Comparison of ENCODE assay signal across 18 cellular contexts in genomic region chr2:182924311-182924710, GRCh38. TPM values are rescaled to one million over a fixed set of nuclear protein-coding genes. Genes with fewer than 3 reads are reported as not detected.
DNase-seq lines count a peak whose midpoint lies in the region; ATAC-seq and TF ChIP-seq lines count a peak whose summit lies in the region.
"Had no signal": no experiment of that assay in that cellular context is flagged by ENCODE, and none has a peak within 500 bp of the region (broad histone marks: within the 10 kb centered on the region; RNA-seq: fewer than 3 reads in every experiment).

No MANE protein-coding gene starts in this region.

- H3K4me1 ChIP-seq in A673 (ENCODE audit: insufficient read depth, low read length, poor library complexity, severe bottlenecking) = peaks cover 65% of the 10 kb centered on the region
- peaks cover 14% of the 10 kb centered on the region for H3K4me1 ChIP-seq in OCI-LY7 (ENCODE audit: insufficient read depth, low read length, poor library complexity, severe bottlenecking)
- H3K4me1 ChIP-seq: heart left ventricle, upper lobe of right lung had no signal

- H3K36me3 ChIP-seq in A673 (ENCODE audit: insufficient read depth, low read length, poor library complexity, severe bottlenecking) (peaks cover 73% of the 10 kb centered on the region), OCI-LY7 (ENCODE audit: insufficient read depth, low read length) (no peaks in the 10 kb centered on the region)

- no peaks in the 10 kb centered on the region for H4K20me1 ChIP-seq in OCI-LY7 (ENCODE audit: insufficient read depth, low read length)

- no peaks in the 10 kb centered on the region for H3K9me3 Mint-ChIP-seq in naive thymus-derived CD8-positive, alpha-beta T cell
- H3K9me3 Mint-ChIP-seq: activated T-helper 17 cell treated with anti-CD3 and anti-CD28 coated beads, Interleukin-2, amount 50 U/mL, for 72 hours; naive thymus-derived CD4-positive, alpha-beta T cell; stimulated activated effector memory CD8-positive, alpha-beta T cell treated with anti-CD3 and anti-CD28 coated beads, Interleukin-12 subunit alpha, Interleukin-12 subunit beta, amount 100 ng/mL, for 72 hours had no signal

- H3K27ac ChIP-seq in A673 (ENCODE audit: low read depth, low read length, poor library complexity, severe bottlenecking) = peak overlapping the region; percentile 35
- H3K27ac ChIP-seq in OCI-LY7 (ENCODE audit: low read depth, low read length, poor library complexity, severe bottlenecking) = no peak overlapping the region
- H3K27ac ChIP-seq: heart left ventricle, upper lobe of right lung had no signal

- peak; percentile 46 for DNase-seq in A673 (ENCODE audit: low spot score)
- no peak for DNase-seq in OCI-LY7 (ENCODE audit: low spot score)
- DNase-seq in fibroblast of gingiva (ENCODE audit: low read depth) = peak; percentile 56
- DNase-seq in midbrain (lab: John Stamatoyannopoulos, UW) = peak; percentile 77
- DNase-seq in activated CD8-positive, alpha-beta memory T cell treated with anti-CD3 and anti-CD28 coated beads, Interleukin-2, amount 50 U/mL, for 4 hours = no peak
- DNase-seq in naive thymus-derived CD8-positive, alpha-beta T cell = no peak
- no peak for DNase-seq in CD1c-positive myeloid dendritic cell (ENCODE audit: extremely low spot score)
- DNase-seq: activated CD4-positive, alpha-beta T cell treated with anti-CD3 and anti-CD28 coated beads, Interleukin-2, amount 50 U/mL, for 48 hours; COR-L47; GDM1; heart left ventricle; naive thymus-derived CD4-positive, alpha-beta T cell; right cardiac atrium; upper lobe of right lung had no signal

- H3K36me3 Mint-ChIP-seq in naive thymus-derived CD8-positive, alpha-beta T cell = no peaks in the 10 kb centered on the region

- peak overlapping the region; percentile 37; the same call in 1 of the 2 replicates for H2AFZ ChIP-seq in OCI-LY7 (ENCODE audit: low read length)

- CTCF ChIA-PET in A673 (lab: Charles Lee) (no interaction called here), OCI-LY7 (lab: Charles Lee; ENCODE audit: unreplicated experiment) (no interaction called here)

- H3K9me2 ChIP-seq in OCI-LY7 (ENCODE audit: insufficient read depth, low read length) = no peaks in the 10 kb centered on the region

- no peak for ATAC-seq in naive thymus-derived CD8-positive, alpha-beta T cell
- ATAC-seq in HG03432 (IDR thresholded peaks at IDR 0.05; ENCODE audit: unreplicated experiment) = no peak
- ATAC-seq: activated T-helper 17 cell treated with anti-CD3 and anti-CD28 coated beads, Interleukin-2, amount 50 U/mL, for 72 hours; heart left ventricle; naive thymus-derived CD4-positive, alpha-beta T cell; right cardiac atrium; stimulated activated effector memory CD8-positive, alpha-beta T cell treated with anti-CD3 and anti-CD28 coated beads, Interleukin-12 subunit alpha, Interleukin-12 subunit beta, amount 100 ng/mL, for 72 hours; upper lobe of right lung had no signal

- H3K27me3 Mint-ChIP-seq in naive thymus-derived CD8-positive, alpha-beta T cell = no peaks in the 10 kb centered on the region
- H3K27me3 Mint-ChIP-seq: activated T-helper 17 cell treated with anti-CD3 and anti-CD28 coated beads, Interleukin-2, amount 50 U/mL, for 72 hours; naive thymus-derived CD4-positive, alpha-beta T cell had no signal

- intact Hi-C loops in A673 (cut with micrococcal nuclease; ENCODE audit: unreplicated experiment) = no loop called here
- intact Hi-C loops in OCI-LY7 (cut with micrococcal nuclease; ENCODE audit: unreplicated experiment) = no loop called here

- no peak overlapping the region for H3K4me3 Mint-ChIP-seq in naive thymus-derived CD8-positive, alpha-beta T cell
- H3K4me3 Mint-ChIP-seq: activated T-helper 17 cell treated with anti-CD3 and anti-CD28 coated beads, Interleukin-2, amount 50 U/mL, for 72 hours; naive thymus-derived CD4-positive, alpha-beta T cell; stimulated activated effector memory CD8-positive, alpha-beta T cell treated with anti-CD3 and anti-CD28 coated beads, Interleukin-12 subunit alpha, Interleukin-12 subunit beta, amount 100 ng/mL, for 72 hours had no signal

- no TSS peak for BruUV-seq in A673 (replicated peaks; lab: Mats Ljungman, UMichigan)
- BruUV-seq in OCI-LY7 (replicated peaks; lab: Mats Ljungman, UMichigan) = no TSS peak

- H3K4me3 ChIP-seq in A673 (ENCODE audit: low read depth, low read length, poor library complexity, severe bottlenecking) (no peak overlapping the region), OCI-LY7 (ENCODE audit: low read depth, low read length, poor library complexity, severe bottlenecking) (no peak overlapping the region)
- H3K4me3 ChIP-seq: heart left ventricle, upper lobe of right lung had no signal

- H3K4me2 ChIP-seq in OCI-LY7 (ENCODE audit: low read length) = no peak overlapping the region

- no peaks in the 10 kb centered on the region for H3K79me2 ChIP-seq in OCI-LY7 (ENCODE audit: insufficient read depth, low read depth, low read length)

- no peaks in the 10 kb centered on the region for H3K4me1 Mint-ChIP-seq in naive thymus-derived CD8-positive, alpha-beta T cell
- H3K4me1 Mint-ChIP-seq: activated T-helper 17 cell treated with anti-CD3 and anti-CD28 coated beads, Interleukin-2, amount 50 U/mL, for 72 hours; stimulated activated effector memory CD8-positive, alpha-beta T cell treated with anti-CD3 and anti-CD28 coated beads, Interleukin-12 subunit alpha, Interleukin-12 subunit beta, amount 100 ng/mL, for 72 hours had no signal

- no peak overlapping the region for H3K27ac Mint-ChIP-seq in naive thymus-derived CD8-positive, alpha-beta T cell
- H3K27ac Mint-ChIP-seq: activated T-helper 17 cell treated with anti-CD3 and anti-CD28 coated beads, Interleukin-2, amount 50 U/mL, for 72 hours; naive thymus-derived CD4-positive, alpha-beta T cell; stimulated activated effector memory CD8-positive, alpha-beta T cell treated with anti-CD3 and anti-CD28 coated beads, Interleukin-12 subunit alpha, Interleukin-12 subunit beta, amount 100 ng/mL, for 72 hours had no signal

- no peaks in the 10 kb centered on the region for H3K9me3 ChIP-seq in A673 (ENCODE audit: low read depth, low read length, poor library complexity, severe bottlenecking)
- H3K9me3 ChIP-seq in OCI-LY7 (ENCODE audit: low read length) = no peaks in the 10 kb centered on the region
- H3K9me3 ChIP-seq: heart left ventricle, upper lobe of right lung had no signal

- no peaks in the 10 kb centered on the region for H3K27me3 ChIP-seq in A673 (replicated peaks; ENCODE audit: insufficient read depth, low read depth, low read length, poor library complexity)
- H3K27me3 ChIP-seq: heart left ventricle, upper lobe of right lung had no signal

- no peak for TF ChIP-seq CTCF in A673 (conservative IDR thresholded peaks at IDR 0.05; ENCODE audit: low read depth, low read length)
- no peak for TF ChIP-seq CTCF in OCI-LY7 (conservative IDR thresholded peaks at IDR 0.05; ENCODE audit: low read length)

- POLR2A ChIA-PET in A673 (lab: Charles Lee; ENCODE audit: low non-redundant PET) (no interaction called here), OCI-LY7 (lab: Charles Lee) (no interaction called here)
- POLR2A ChIA-PET in naive thymus-derived CD8-positive, alpha-beta T cell (lab: Charles Lee) = no interaction called here

RNA-seq across cellular contexts. Expression of gene FRZB, which starts 57.9 kb away (rescaled TPM):
- total RNA-seq in A673 (2021) (1.8 and 3.6 TPM in 2 replicates), OCI-LY7 (2022) (not detected in 2 replicates)
- 0.10 TPM in 1 of 2 replicates, not detected in the other for total RNA-seq in OCI-LY7 (2014; rRNA removed; shearing (Covaris generic))
- not detected for total RNA-seq in naive thymus-derived CD8-positive, alpha-beta T cell
- not detected for polyA plus RNA-seq in naive thymus-derived CD8-positive, alpha-beta T cell
- total RNA-seq: activated T-helper 17 cell treated with anti-CD3 and anti-CD28 coated beads, Interleukin-2, amount 50 U/mL, for 72 hours; HT1080; naive thymus-derived CD4-positive, alpha-beta T cell had no signal
- polyA plus RNA-seq: naive thymus-derived CD4-positive, alpha-beta T cell had no signal

Comparison
In these comparisons a context has a peak if more than half of its experiments do, and no peak if none do; other contexts are left out.
1. DNase-seq: peak in A673 (single experiment), fibroblast of gingiva (single experiment) and midbrain (single experiment); none in OCI-LY7 (single experiment), activated CD8-positive, alpha-beta memory T cell treated with anti-CD3 and anti-CD28 coated beads, Interleukin-2, amount 50 U/mL, for 4 hours (single experiment), naive thymus-derived CD8-positive, alpha-beta T cell (0 of 10) and CD1c-positive myeloid dendritic cell (single experiment).